In genomic region chr2:113175101-113175628, GRCh38 we compare ENCODE assay signal across 8 cellular contexts. TPM values are rescaled to one million over a fixed set of nuclear protein-coding genes. Genes with fewer than 3 reads are reported as not detected.
DNase-seq lines count a peak whose midpoint lies in the region; ATAC-seq and TF ChIP-seq lines count a peak whose summit lies in the region.

No MANE protein-coding gene starts in this region.

- peak; percentile 59 for ATAC-seq in GM21619 (IDR thresholded peaks at IDR 0.05; ENCODE audit: unreplicated experiment)

- peak; percentile 96 for DNase-seq in GM12865 (ENCODE audit: low read depth)
- DNase-seq in activated gamma-delta T cell treated with anti-CD3 and anti-CD28 coated beads, Interleukin-2, amount 50 U/mL, for 16 hours (ENCODE audit: low read depth): peak; percentile 65
- DNase-seq in posterior vena cava (ENCODE audit: low spot score): peak; percentile 71
- no peak for DNase-seq in OCI-M2 (lab: John Stamatoyannopoulos, UW; ENCODE audit: unreplicated experiment)
- no peak for DNase-seq in AG20443 (ENCODE audit: low spot score)
- DNase-seq in NCI-H1694 (lab: John Stamatoyannopoulos, UW): no peak

- peak overlapping the region; percentile 98 for H3K9ac ChIP-seq in Loucy (ENCODE audit: low read depth, low read length, poor library complexity, severe bottlenecking)

- H3K27me3 ChIP-seq in Loucy (ENCODE audit: insufficient read depth, low read length, poor library complexity, severe bottlenecking): no peaks in the 10 kb centered on the region

- H3K4me2 ChIP-seq in Loucy (ENCODE audit: low read depth, low read length, poor library complexity, severe bottlenecking): peak overlapping the region; percentile 100

- H3K4me3 ChIP-seq in GM12865 (ENCODE audit: low read depth, low read length) (peak overlapping the region; percentile 82), Loucy (ENCODE audit: low read length, poor library complexity, severe bottlenecking) (peak overlapping the region; percentile 97)

- no peak for TF ChIP-seq CTCF in GM12865 (IDR thresholded peaks at IDR 0.05; ENCODE audit: insufficient read depth, low read depth, low read length, missing control alignments)
- no peak for TF ChIP-seq CTCF in Loucy (conservative IDR thresholded peaks at IDR 0.05; ENCODE audit: low read length)

- no peak overlapping the region for H2AFZ ChIP-seq in Loucy (ENCODE audit: low read length)

- H3K4me1 ChIP-seq in Loucy (ENCODE audit: insufficient read depth, low read length, poor library complexity, severe bottlenecking): peaks cover 57% of the 10 kb centered on the region

- intact Hi-C loops in posterior vena cava (cut with DNase I): no loop called here

- no peaks in the 10 kb centered on the region for H3K9me2 ChIP-seq in Loucy (replicated peaks; ENCODE audit: low read depth, low read length)

- H3K9me3 ChIP-seq in Loucy (ENCODE audit: insufficient read depth, low read depth, low read length): no peaks in the 10 kb centered on the region

- no peaks in the 10 kb centered on the region for H3F3A ChIP-seq in Loucy (ENCODE audit: low read depth)

- H3K79me2 ChIP-seq in Loucy (ENCODE audit: insufficient read depth, low read length): peaks cover 63% of the 10 kb centered on the region

- peaks cover 50% of the 10 kb centered on the region for H4K20me1 ChIP-seq in Loucy (ENCODE audit: insufficient read depth, low read length, poor library complexity, severe bottlenecking)

- H3K36me3 ChIP-seq in Loucy (ENCODE audit: insufficient read depth, low read length): no peaks in the 10 kb centered on the region

RNA-seq across cellular contexts. Expression of gene PSD4, which starts 1.4 kb away (rescaled TPM):
- 10 to 100 TPM in 1 of 2 donors, 1 to 10 TPM in 1; 5.8 to 10.5 TPM for total RNA-seq in posterior vena cava

RNA-seq across cellular contexts. Expression of gene IL1RN, which starts 47.8 kb away (rescaled TPM):
- total RNA-seq in posterior vena cava: 1 to 10 TPM; 1.7 to 3.0 TPM

Comparison
In these comparisons a context has a peak if more than half of its experiments do, and no peak if none do; other contexts are left out.
1. DNase-seq: peak in GM12865 (single experiment), activated gamma-delta T cell treated with anti-CD3 and anti-CD28 coated beads, Interleukin-2, amount 50 U/mL, for 16 hours (single experiment) and posterior vena cava (single experiment); none in OCI-M2 (single experiment), AG20443 (single experiment) and NCI-H1694 (single experiment).